9 cellular contexts compared by ENCODE assay signal in the genomic region with DNA sequence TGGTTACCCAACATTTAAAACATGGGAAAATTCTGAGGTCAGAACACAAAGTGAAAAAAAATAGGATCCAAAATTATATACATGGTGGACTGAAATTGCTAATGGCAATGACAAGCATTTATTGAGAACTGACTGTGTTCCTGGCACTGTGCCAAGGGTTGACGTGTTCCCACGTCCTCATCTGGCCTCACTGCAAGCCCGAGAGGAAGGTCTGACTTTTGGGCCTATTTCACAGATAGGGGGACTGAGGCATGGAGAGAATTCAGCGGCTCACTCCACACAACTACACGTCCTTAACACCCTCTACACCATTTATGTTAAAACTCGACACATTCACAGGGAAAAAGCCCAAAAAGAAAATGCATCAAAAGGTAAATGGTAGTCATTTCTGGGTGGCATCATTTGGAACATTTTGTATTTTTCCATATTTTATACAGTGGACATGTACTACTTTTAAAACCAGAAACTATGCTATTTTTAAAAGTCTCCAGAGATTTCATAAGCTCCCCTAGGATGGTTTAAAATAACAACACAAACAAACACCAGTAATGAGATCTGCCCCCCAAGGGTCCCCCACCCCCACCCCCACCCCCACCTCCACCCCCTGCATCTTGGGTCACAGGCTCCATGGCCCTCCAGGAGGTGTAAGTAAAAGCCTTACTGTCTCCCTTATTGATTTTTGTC. TPM values are rescaled to one million over a fixed set of nuclear protein-coding genes. Genes with fewer than 3 reads are reported as not detected.
A peak's percentile ranks its signal among the peaks of the same experiment; 100 is the strongest.
DNase-seq lines count a peak whose midpoint lies in the region; ATAC-seq and TF ChIP-seq lines count a peak whose summit lies in the region.
"Had no signal": no experiment of that assay in that cellular context is flagged by ENCODE, and none has a peak within 500 bp of the region (broad histone marks: within the 10 kb centered on the region; RNA-seq: fewer than 3 reads in every experiment).

No MANE protein-coding gene starts in this region.

- CTCF ChIA-PET in mammary epithelial cell (lab: Charles Lee; ENCODE audit: low non-redundant PET), result no interaction called here
- CTCF ChIA-PET in PC-9 (lab: Charles Lee), result no interaction called here

- DNase-seq in BE2C, result peak; percentile 66
- peak; percentile 23 for DNase-seq in NCI-H1105 (lab: John Stamatoyannopoulos, UW)
- peak; percentile 75 for DNase-seq in mammary epithelial cell
- DNase-seq in lung microvascular endothelial cell (ENCODE audit: low read depth in 2 of 2), result peak; percentile 90 to 91
- DNase-seq in GM10266 (ENCODE audit: extremely low spot score), result no peak
- DNase-seq in PC-9, result no peak

- dilution Hi-C loops in mammary epithelial cell (cut with HindIII; ENCODE audit: low sequenced_read_pairs), result no loop called here

- H3K4me3 ChIP-seq in BE2C (ENCODE audit: low read depth, low read length), result no peak overlapping the region
- H3K4me3 ChIP-seq in mammary epithelial cell (replicated peaks in 1 of 3; ENCODE audit: insufficient read depth in 1 of 3, low read depth in 2 of 3, low read length in 3 of 3), result no peak overlapping the region
- H3K4me3 ChIP-seq in PC-9, result no peak overlapping the region

- intact Hi-C loops in mammary epithelial cell (cut with micrococcal nuclease) (loop anchor here (1.0 kb wide), 1 partner anchor 27 kb away; no protein-coding TSS in a partner anchor), PC-9 (cut with micrococcal nuclease; ENCODE audit: unreplicated experiment) (loop anchor here (1.0 kb wide), 1 partner anchor 27 kb away; no protein-coding TSS in a partner anchor)

- BruUV-seq in mammary epithelial cell (replicated peaks; lab: Mats Ljungman, UMichigan) (TSS peak; percentile 80), PC-9 (replicated peaks; lab: Mats Ljungman, UMichigan) (no TSS peak)

- H3K79me2 ChIP-seq in mammary epithelial cell (ENCODE audit: insufficient read depth, low read length) (peaks cover 40% of the 10 kb centered on the region), PC-9 (ENCODE audit: low read depth) (no peaks in the 10 kb centered on the region)

- in situ Hi-C loops in mammary epithelial cell (cut with MboI; ENCODE audit: low sequenced_read_pairs in 2 of 2), result no loop called here

- H3K4me2 ChIP-seq in mammary epithelial cell (ENCODE audit: insufficient read depth, low read depth, low read length) (peak overlapping the region; percentile 59), PC-9 (no peak overlapping the region)

- H3K9me3 ChIP-seq in BE2C (peaks cover 6% of the 10 kb centered on the region; the same call in 1 of the 2 replicates), mammary epithelial cell (replicated peaks; ENCODE audit: insufficient read depth, low read length) (no peaks in the 10 kb centered on the region), PC-9 (ENCODE audit: insufficient read depth, low read depth) (no peaks in the 10 kb centered on the region)

- POLR2A ChIA-PET in PC-9 (lab: Charles Lee; ENCODE audit: unreplicated experiment), result no interaction called here

- no peak overlapping the region for H2AFZ ChIP-seq in mammary epithelial cell (ENCODE audit: low read depth, low read length)
- no peak overlapping the region for H2AFZ ChIP-seq in PC-9

- H3K36me3 ChIP-seq in BE2C, result no peaks in the 10 kb centered on the region
- peaks cover 2% of the 10 kb centered on the region for H3K36me3 ChIP-seq in mammary epithelial cell (ENCODE audit: insufficient read depth, low read length)
- no peaks in the 10 kb centered on the region for H3K36me3 ChIP-seq in PC-9 (ENCODE audit: low read depth)

- peak overlapping the region; percentile 67 for H3K27ac ChIP-seq in mammary epithelial cell (ENCODE audit: insufficient read depth, low read depth, low read length)
- no peak overlapping the region for H3K27ac ChIP-seq in PC-9

- H3K4me1 ChIP-seq in BE2C (peaks cover 11% of the 10 kb centered on the region), mammary epithelial cell (ENCODE audit: insufficient read depth, low read length) (peaks cover 46% of the 10 kb centered on the region), PC-9 (replicated peaks; ENCODE audit: insufficient read depth) (peaks cover 11% of the 10 kb centered on the region; the same call in 1 of the 2 replicates)

- WGBS in mammary epithelial cell (ENCODE audit: low coverage, missing lambda C conversion rate), result 51% methylated on average over 6 of the region's 6 CpGs

- H3K9me2 ChIP-seq in PC-9 (ENCODE audit: insufficient read depth), result no peaks in the 10 kb centered on the region

- H3K9ac ChIP-seq in mammary epithelial cell (ENCODE audit: insufficient read depth, low read length), result no peak overlapping the region

- H3K27me3 ChIP-seq in BE2C, result no peaks in the 10 kb centered on the region
- no peaks in the 10 kb centered on the region for H3K27me3 ChIP-seq in mammary epithelial cell (ENCODE audit: insufficient read depth, low read length)
- H3K27me3 ChIP-seq in PC-9 (ENCODE audit: insufficient read depth, low read depth), result no peaks in the 10 kb centered on the region

- no peaks in the 10 kb centered on the region for H3F3A ChIP-seq in PC-9 (ENCODE audit: insufficient read depth, low read depth)

- TF ChIP-seq CTCF in BE2C (IDR thresholded peaks at IDR 0.05; ENCODE audit: low read depth, low read length) (no peak), mammary epithelial cell (conservative IDR thresholded peaks at IDR 0.05 in 1 of 2, IDR thresholded peaks at IDR 0.05 in 1 of 2; ENCODE audit: extremely low read depth in 1 of 2, insufficient read depth in 1 of 2, low read depth in 1 of 2, low read length in 2 of 2) (no peak), GM10266 (IDR thresholded peaks at IDR 0.05; ENCODE audit: control insufficient read depth, insufficient read depth, low read depth, missing control alignments) (no peak), PC-9 (conservative IDR thresholded peaks at IDR 0.05) (no peak)

- no peaks in the 10 kb centered on the region for H4K20me1 ChIP-seq in mammary epithelial cell (ENCODE audit: insufficient read depth, low read length)
- no peaks in the 10 kb centered on the region for H4K20me1 ChIP-seq in PC-9 (ENCODE audit: insufficient read depth)

- ATAC-seq in GM21737 (IDR thresholded peaks at IDR 0.05; ENCODE audit: unreplicated experiment) (no peak), HG03565 (IDR thresholded peaks at IDR 0.05; ENCODE audit: unreplicated experiment) (no peak)
- ATAC-seq: naive thymus-derived CD4-positive, alpha-beta T cell had no signal

RNA-seq across cellular contexts. Expression of a gene that starts 27.7 kb away (rescaled TPM):
- polyA plus RNA-seq in BE2C (2012; ENCODE audit: insufficient read depth, insufficient read length, low read depth), result 3.2 TPM
- total RNA-seq in mammary epithelial cell (10 to 100 TPM; 12.2 to 64.3 TPM), lung microvascular endothelial cell (0.20 and 0.65 TPM in 2 replicates), PC-9 (2021) (15.8 and 18.3 TPM in 2 replicates)
- polyA plus RNA-seq in mammary epithelial cell, result 12.0 TPM
- polyA minus RNA-seq in mammary epithelial cell, result 45.1 TPM

Comparison
In these comparisons a context has a peak if more than half of its experiments do, and no peak if none do; other contexts are left out.
1. DNase-seq: peak in BE2C (single experiment), NCI-H1105 (single experiment), mammary epithelial cell (single experiment) and lung microvascular endothelial cell (2 of 2); none in GM10266 (single experiment) and PC-9 (0 of 2).